In the genomic region with DNA sequence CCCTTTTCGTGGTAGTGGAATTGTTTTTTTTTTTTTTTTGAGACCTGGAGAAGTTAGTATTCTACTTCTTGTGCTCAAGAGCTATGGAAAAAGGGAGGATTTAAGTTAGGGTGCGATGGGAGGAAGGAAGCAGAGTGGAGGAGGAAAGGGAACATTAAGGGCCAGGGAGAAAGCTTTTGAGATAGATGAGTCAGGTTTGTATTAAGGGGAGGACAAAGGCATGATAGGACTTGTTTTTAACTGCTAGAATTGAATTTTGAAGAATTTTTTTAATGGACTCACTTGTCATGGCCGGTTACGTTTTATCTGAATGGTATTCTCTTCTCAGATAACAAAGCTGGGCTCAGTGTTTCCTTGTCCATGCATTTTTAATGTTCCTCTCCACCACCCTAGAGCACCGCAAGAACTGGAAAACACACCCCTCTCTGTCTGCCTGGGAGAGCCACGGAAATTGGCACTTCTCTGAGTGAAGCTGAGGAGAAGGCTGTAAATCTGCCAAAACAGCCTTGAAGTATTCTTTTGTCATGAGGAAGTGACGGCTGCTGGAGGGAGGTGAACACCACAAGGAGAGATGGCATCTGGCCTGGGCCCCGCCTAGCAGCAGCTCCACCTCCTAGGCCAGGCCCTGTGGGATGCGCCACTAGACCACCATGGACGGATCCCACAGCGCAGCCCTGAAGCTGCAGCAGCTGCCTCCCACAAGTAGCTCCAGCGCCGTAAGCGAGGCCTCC, we compare ENCODE assay signal across 10 cellular contexts. TPM values are rescaled to one million over a fixed set of nuclear protein-coding genes. Genes with fewer than 3 reads are reported as not detected.
A peak's percentile ranks its signal among the peaks of the same experiment; 100 is the strongest.
DNase-seq lines count a peak whose midpoint lies in the region; ATAC-seq and TF ChIP-seq lines count a peak whose summit lies in the region.
"Had no signal": no experiment of that assay in that cellular context is flagged by ENCODE, and none has a peak within 500 bp of the region (broad histone marks: within the 10 kb centered on the region; RNA-seq: fewer than 3 reads in every experiment).

No MANE protein-coding gene starts in this region.

- H3K4me1 ChIP-seq in transverse colon: peaks cover 12 to 46% (median 40%) of the 10 kb centered on the region in 4 donors
- H3K4me1 ChIP-seq in gastroesophageal sphincter: peaks cover 0 to 25% (median 10%) of the 10 kb centered on the region in 3 donors

- in situ Hi-C loops in transverse colon (cut with MboI; ENCODE audit: low pct_ligation_motif_present in 1 of 4, low pct_unique_long_range_greater_than_20kb in 1 of 4, low sequenced_read_pairs in 3 of 4): loop anchor here in 1 of 4 donors (10.0 kb wide), 1 partner anchor 166 kb away; no protein-coding TSS in a partner anchor

- H3K27ac Mint-ChIP-seq in activated CD4-positive, alpha-beta memory T cell treated with anti-CD3 and anti-CD28 coated beads, Interleukin-2, amount 10 ng/mL, durations not matched to agents 7 days and 5 days: peak overlapping the region; percentile 2
- H3K27ac Mint-ChIP-seq in activated CD4-positive, alpha-beta memory T cell treated with anti-CD3 and anti-CD28 coated beads for 36 hours: no peak overlapping the region
- peak overlapping the region; percentile 81 for H3K27ac Mint-ChIP-seq in T-cell

- 64 to 67% methylated on average over 4 to 14 of the region's 14 CpGs for WGBS in transverse colon (ENCODE audit: low coverage in 1 of 2), 2 donors
- 62 to 73% methylated on average over 9 of the region's 14 CpGs for whole genome bisulfite sequencing in gastroesophageal sphincter (ENCODE audit: low coverage in 1 of 2), 2 donors

- H3K36me3 ChIP-seq in transverse colon (peaks cover 0 to 20% (median 0%) of the 10 kb centered on the region in 4 donors), gastroesophageal sphincter (peaks cover 0 to 43% of the 10 kb centered on the region in 2 donors)
- H3K36me3 ChIP-seq: uterus had no signal

- ATAC-seq in T-cell (replicated peaks in 1 of 4): no peak
- no peak for ATAC-seq in GM18511 (IDR thresholded peaks at IDR 0.05; ENCODE audit: unreplicated experiment)
- ATAC-seq in gastroesophageal sphincter: no peak

- H3K36me3 Mint-ChIP-seq in activated CD4-positive, alpha-beta memory T cell treated with anti-CD3 and anti-CD28 coated beads, Interleukin-2, amount 10 ng/mL, durations not matched to agents 7 days and 5 days (ENCODE audit: low read depth): peaks cover 51% of the 10 kb centered on the region
- peaks cover 40% of the 10 kb centered on the region for H3K36me3 Mint-ChIP-seq in activated CD4-positive, alpha-beta memory T cell treated with anti-CD3 and anti-CD28 coated beads for 36 hours
- peaks cover 48% of the 10 kb centered on the region for H3K36me3 Mint-ChIP-seq in T-cell

- peaks cover 48% of the 10 kb centered on the region for H3K4me1 Mint-ChIP-seq in activated CD4-positive, alpha-beta memory T cell treated with anti-CD3 and anti-CD28 coated beads, Interleukin-2, amount 10 ng/mL, durations not matched to agents 7 days and 5 days
- peaks cover 68% of the 10 kb centered on the region for H3K4me1 Mint-ChIP-seq in activated CD4-positive, alpha-beta memory T cell treated with anti-CD3 and anti-CD28 coated beads for 36 hours (ENCODE audit: low read depth)
- peaks cover 73 to 91% (median 83%) of the 10 kb centered on the region in 3 donors for H3K4me1 Mint-ChIP-seq in T-cell

- CTCF ChIA-PET in activated CD4-positive, alpha-beta memory T cell treated with anti-CD3 and anti-CD28 coated beads, Interleukin-2, amount 10 ng/mL, durations not matched to agents 7 days and 5 days (lab: Charles Lee): interaction anchor here (1.0 to 7.0 kb wide), 2 partner anchors 84 to 99 kb away, joined by 3 to 89 read pairs; partner anchors contain the start of gene RCAN3
- CTCF ChIA-PET in activated CD4-positive, alpha-beta memory T cell treated with anti-CD3 and anti-CD28 coated beads for 36 hours (lab: Charles Lee): interaction anchor here (0.6 to 8.8 kb wide), 5 partner anchors 9 to 220 kb away, joined by 3 to 107 read pairs (median 4); no protein-coding TSS in a partner anchor
- CTCF ChIA-PET in T-cell (lab: Charles Lee): interaction anchor here (0.7 to 5.6 kb wide), 4 partner anchors 27 to 330 kb away, joined by 3 to 59 read pairs (median 26); no protein-coding TSS in a partner anchor

- TF ChIP-seq POLR2A in transverse colon (IDR thresholded peaks at IDR 0.05) (no peak), gastroesophageal sphincter (IDR thresholded peaks at IDR 0.05) (no peak)

- no peaks in the 10 kb centered on the region for H3K9me3 ChIP-seq in transverse colon
- no peaks in the 10 kb centered on the region for H3K9me3 ChIP-seq in gastroesophageal sphincter
- H3K9me3 ChIP-seq: uterus had no signal

- no peak overlapping the region for H3K4me3 ChIP-seq in transverse colon
- no peak overlapping the region for H3K4me3 ChIP-seq in gastroesophageal sphincter
- H3K4me3 ChIP-seq: PC-9, uterus had no signal

- POLR2A ChIA-PET in activated CD4-positive, alpha-beta memory T cell treated with anti-CD3 and anti-CD28 coated beads, Interleukin-2, amount 10 ng/mL, durations not matched to agents 7 days and 5 days (lab: Charles Lee): interaction anchor here (0.7 to 8.2 kb wide), 3 partner anchors 64 to 223 kb away, joined by 3 to 172 read pairs (median 95); partner anchors contain the start of gene RCAN3
- POLR2A ChIA-PET in activated CD4-positive, alpha-beta memory T cell treated with anti-CD3 and anti-CD28 coated beads for 36 hours (lab: Charles Lee): no interaction called here
- POLR2A ChIA-PET in T-cell (lab: Charles Lee): interaction anchor here (0.6 to 0.9 kb wide), 4 partner anchors 10 to 138 kb away, joined by 3 to 8 read pairs (median 6); partner anchors contain the start of gene RCAN3 (in 1 of the 2)

- no peak for TF ChIP-seq CTCF in transverse colon (IDR thresholded peaks at IDR 0.05)
- TF ChIP-seq CTCF in gastroesophageal sphincter (IDR thresholded peaks at IDR 0.05): no peak

- H3K27me3 Mint-ChIP-seq in activated CD4-positive, alpha-beta memory T cell treated with anti-CD3 and anti-CD28 coated beads, Interleukin-2, amount 10 ng/mL, durations not matched to agents 7 days and 5 days: no peaks in the 10 kb centered on the region
- H3K27me3 Mint-ChIP-seq in activated CD4-positive, alpha-beta memory T cell treated with anti-CD3 and anti-CD28 coated beads for 36 hours: no peaks in the 10 kb centered on the region
- no peaks in the 10 kb centered on the region for H3K27me3 Mint-ChIP-seq in T-cell

- no peaks in the 10 kb centered on the region for H3K9me3 Mint-ChIP-seq in activated CD4-positive, alpha-beta memory T cell treated with anti-CD3 and anti-CD28 coated beads, Interleukin-2, amount 10 ng/mL, durations not matched to agents 7 days and 5 days
- H3K9me3 Mint-ChIP-seq in activated CD4-positive, alpha-beta memory T cell treated with anti-CD3 and anti-CD28 coated beads for 36 hours: no peaks in the 10 kb centered on the region
- H3K9me3 Mint-ChIP-seq in T-cell: no peaks in the 10 kb centered on the region

- H3K4me3 Mint-ChIP-seq in activated CD4-positive, alpha-beta memory T cell treated with anti-CD3 and anti-CD28 coated beads, Interleukin-2, amount 10 ng/mL, durations not matched to agents 7 days and 5 days: no peak overlapping the region
- H3K4me3 Mint-ChIP-seq in activated CD4-positive, alpha-beta memory T cell treated with anti-CD3 and anti-CD28 coated beads for 36 hours: no peak overlapping the region
- peak overlapping the region; percentile 17 to 99 (median 21) for H3K4me3 Mint-ChIP-seq in T-cell

- peak overlapping the region; percentile 46 to 87 (median 55) for H3K27ac ChIP-seq in transverse colon
- H3K27ac ChIP-seq in gastroesophageal sphincter: no peak overlapping the region
- H3K27ac ChIP-seq: PC-9, uterus had no signal

- TF ChIP-seq EP300 in transverse colon (IDR thresholded peaks at IDR 0.05; ENCODE audit: low read depth): no peak
- TF ChIP-seq EP300 in gastroesophageal sphincter (IDR thresholded peaks at IDR 0.05): no peak

- DNase-seq in activated CD4-positive, alpha-beta memory T cell treated with anti-CD3 and anti-CD28 coated beads, Interleukin-2, amount 10 ng/mL, durations not matched to agents 7 days and 5 days: no peak
- DNase-seq in activated CD4-positive, alpha-beta memory T cell treated with anti-CD3 and anti-CD28 coated beads for 36 hours: no peak
- DNase-seq in T-cell (peak in 15 of 34 experiments; percentile 6 to 43 (median 16)), head of caudate nucleus (peak in 39 of 42 donors; percentile 33 to 82 (median 61)), transverse colon (peak; percentile 67), NCI-H524 treated with DMSO at 0.1 percent for 48 hours (lab: John Stamatoyannopoulos, UW) (no peak)

- intact Hi-C loops in activated CD4-positive, alpha-beta memory T cell treated with anti-CD3 and anti-CD28 coated beads for 36 hours (cut with micrococcal nuclease): loop anchor here (5.0 to 10.0 kb wide), 3 partner anchors 437 to 816 kb away; partner anchors contain the start of genes PNRC2, SRSF10 and SYF2
- intact Hi-C loops in head of caudate nucleus (cut with DNase I): loop anchor here (10.0 kb wide), 1 partner anchor 216 kb away; no protein-coding TSS in a partner anchor
- intact Hi-C loops in transverse colon (cut with DNase I; ENCODE audit: low total_unique reads): no loop called here

- H3K27me3 ChIP-seq in transverse colon: no peaks in the 10 kb centered on the region
- no peaks in the 10 kb centered on the region for H3K27me3 ChIP-seq in gastroesophageal sphincter
- H3K27me3 ChIP-seq: uterus had no signal

RNA-seq across cellular contexts. Expression of gene NIPAL3, which starts 3.5 kb away (rescaled TPM):
- 10 to 100 TPM; 51.8 to 53.5 TPM for total RNA-seq in activated CD4-positive, alpha-beta memory T cell treated with anti-CD3 and anti-CD28 coated beads, Interleukin-2, amount 10 ng/mL, durations not matched to agents 7 days and 5 days
- total RNA-seq in activated CD4-positive, alpha-beta memory T cell treated with anti-CD3 and anti-CD28 coated beads for 36 hours: 10 to 100 TPM; 39.3 to 42.4 TPM
- 10 to 100 TPM; 49.0 to 71.4 (median 59.7) TPM for total RNA-seq in T-cell
- 10 to 100 TPM; 34.8 to 55.8 (median 46.8) TPM for total RNA-seq in transverse colon
- total RNA-seq in gastroesophageal sphincter: 10 to 100 TPM; 22.3 to 45.7 (median 35.6) TPM

RNA-seq across cellular contexts. Expression of gene STPG1, which starts 5.5 kb away (rescaled TPM):
- total RNA-seq in activated CD4-positive, alpha-beta memory T cell treated with anti-CD3 and anti-CD28 coated beads, Interleukin-2, amount 10 ng/mL, durations not matched to agents 7 days and 5 days: 1 to 10 TPM; 9.1 to 9.5 TPM
- 1 to 10 TPM; 7.5 to 8.3 TPM for total RNA-seq in activated CD4-positive, alpha-beta memory T cell treated with anti-CD3 and anti-CD28 coated beads for 36 hours
- 1 to 10 TPM; 3.4 to 5.6 (median 5.4) TPM for total RNA-seq in T-cell
- total RNA-seq in transverse colon: 10 to 100 TPM in 3 of 4 donors, 1 to 10 TPM in 1; 4.6 to 33.7 (median 23.3) TPM
- total RNA-seq in gastroesophageal sphincter: 1 to 10 TPM; 2.2 to 7.6 (median 6.1) TPM

Comparison
In these comparisons a context has a peak if more than half of its experiments do, and no peak if none do; other contexts are left out.
1. DNase-seq: peak in head of caudate nucleus (39 of 42) and transverse colon (single experiment); none in activated CD4-positive, alpha-beta memory T cell treated with anti-CD3 and anti-CD28 coated beads, Interleukin-2, amount 10 ng/mL, durations not matched to agents 7 days and 5 days (single experiment), activated CD4-positive, alpha-beta memory T cell treated with anti-CD3 and anti-CD28 coated beads for 36 hours (single experiment) and NCI-H524 treated with DMSO at 0.1 percent for 48 hours (single experiment).
2. H3K4me3 Mint-ChIP-seq: peak in T-cell (3 of 3); none in activated CD4-positive, alpha-beta memory T cell treated with anti-CD3 and anti-CD28 coated beads, Interleukin-2, amount 10 ng/mL, durations not matched to agents 7 days and 5 days (single experiment) and activated CD4-positive, alpha-beta memory T cell treated with anti-CD3 and anti-CD28 coated beads for 36 hours (single experiment).
3. H3K27ac ChIP-seq: peak in transverse colon (4 of 4); none in gastroesophageal sphincter (0 of 4).